In genomic region chr5:111738118-111738517, GRCh38 we compare ENCODE assay signal across 30 cellular contexts. TPM values are rescaled to one million over a fixed set of nuclear protein-coding genes. Genes with fewer than 3 reads are reported as not detected.
A peak's percentile ranks its signal among the peaks of the same experiment; 100 is the strongest.
DNase-seq lines count a peak whose midpoint lies in the region; ATAC-seq, FAIRE-seq and TF ChIP-seq lines count a peak whose summit lies in the region.
"Had no signal": no experiment of that assay in that cellular context is flagged by ENCODE, and none has a peak within 500 bp of the region (broad histone marks: within the 10 kb centered on the region; RNA-seq: fewer than 3 reads in every experiment).

No MANE protein-coding gene starts in this region.

- peaks cover 3% of the 10 kb centered on the region for H3K27me3 Mint-ChIP-seq in glutamatergic neuron (ENCODE audit: unreplicated experiment)
- H3K27me3 Mint-ChIP-seq: stimulated activated memory B cell treated with anti-CD40 and anti-IgM and Interleukin-4, amounts not matched to agents 10 μg/mL and 1 μg/mL and 100 μg/mL, for 72 hours had no signal

- H3K79me2 ChIP-seq in DND-41 (ENCODE audit: insufficient read depth, low read length), result peaks cover 100% of the 10 kb centered on the region
- H3K79me2 ChIP-seq in parathyroid adenoma, result no peaks in the 10 kb centered on the region

- no peak overlapping the region for H2AFZ ChIP-seq in DND-41 (ENCODE audit: low read depth, low read length)
- no peak overlapping the region for H2AFZ ChIP-seq in parathyroid adenoma
- H2AFZ ChIP-seq: neural progenitor cell had no signal

- TF ChIP-seq POLR2A in erythroblast (IDR thresholded peaks at IDR 0.05; ENCODE audit: low read length), result no peak

- peak; percentile 49 for FAIRE-seq in RCC 7860 (lab: Jason Lieb, UNC)
- FAIRE-seq: A549, GM12891 had no signal

- H3K27me3 ChIP-seq in DND-41 (ENCODE audit: insufficient read depth, low read length, poor library complexity) (no peaks in the 10 kb centered on the region), parathyroid adenoma (ENCODE audit: control insufficient read depth, insufficient read depth, low read length) (no peaks in the 10 kb centered on the region)
- H3K27me3 ChIP-seq: BLaER1, breast epithelium, colonic mucosa, esophagus squamous epithelium, neural progenitor cell, vagina had no signal

- H3K9ac ChIP-seq in DND-41 (ENCODE audit: low read depth, low read length) (no peak overlapping the region), parathyroid adenoma (no peak overlapping the region)
- H3K9ac ChIP-seq: BLaER1, neural progenitor cell had no signal

- H3K4me1 ChIP-seq in DND-41 (ENCODE audit: insufficient read depth, low read length) (peaks cover 50% of the 10 kb centered on the region), parathyroid adenoma (peaks cover 31% of the 10 kb centered on the region)
- H3K4me1 ChIP-seq: breast epithelium, Caco-2 had no signal

- H3K4me3 ChIP-seq in DND-41 (ENCODE audit: low read depth in 1 of 2, low read length in 2 of 2) (no peak overlapping the region), parathyroid adenoma (ENCODE audit: low read depth, low read length) (no peak overlapping the region)
- H3K4me3 ChIP-seq: A549, BLaER1, breast epithelium, colonic mucosa, esophagus squamous epithelium, lower lobe of right lung, neural progenitor cell, psoas muscle, vagina had no signal

- H3K9me3 ChIP-seq in DND-41 (ENCODE audit: insufficient read depth, low read length, severe bottlenecking) (no peaks in the 10 kb centered on the region), parathyroid adenoma (ENCODE audit: control insufficient read depth, low read length) (no peaks in the 10 kb centered on the region)
- H3K9me3 ChIP-seq: A549, BLaER1, breast epithelium, Caco-2, colonic mucosa, esophagus squamous epithelium, lower lobe of right lung, psoas muscle, vagina had no signal

- DNase-seq in DND-41 (no peak), RCC 7860 (ENCODE audit: low spot score) (peak; percentile 18), glutamatergic neuron (no peak), ACHN (no peak), erythroblast (lab: John Stamatoyannopoulos, UW) (no peak), DMS53 (lab: John Stamatoyannopoulos, UW) (no peak)
- no peak for DNase-seq in stimulated activated CD4-positive, alpha-beta T cell treated with anti-CD3 and anti-CD28 coated beads, Interleukin-4, amount 100 ng/mL, for 4 hours
- DNase-seq: activated CD4-positive, alpha-beta T cell treated with anti-CD3 and anti-CD28 coated beads for 4 hours; activated naive CD4-positive, alpha-beta T cell; activated T-cell treated with anti-CD3 and anti-CD28 coated beads, Interleukin-2, amount 50 U/mL, for 4 hours; Caco-2; colonic mucosa; esophagus squamous epithelium; islet precursor cell; lower lobe of right lung; NCI-H1048; NCI-H1694 treated with DMSO at 0.1 percent for 48 hours; NCI-H2171; NCI-H526; psoas muscle; stimulated activated CD4-positive, alpha-beta T cell treated with anti-CD3 and anti-CD28 coated beads, Interleukin-2, amount 100 ng/mL, for 48 hours; T-helper 17 cell had no signal

- no peaks in the 10 kb centered on the region for H3K36me3 Mint-ChIP-seq in glutamatergic neuron (ENCODE audit: unreplicated experiment)
- H3K36me3 Mint-ChIP-seq: stimulated activated memory B cell treated with anti-CD40 and anti-IgM and Interleukin-4, amounts not matched to agents 10 μg/mL and 1 μg/mL and 100 μg/mL, for 72 hours had no signal

- H3K27ac ChIP-seq in DND-41 (ENCODE audit: low read length) (peak overlapping the region; percentile 17), parathyroid adenoma (peak overlapping the region; percentile 37)
- H3K27ac ChIP-seq: A549, BLaER1, breast epithelium, colonic mucosa, esophagus squamous epithelium, lower lobe of right lung, neural progenitor cell, vagina had no signal

- in situ Hi-C loops in ACHN (cut with HindIII; ENCODE audit: low pct_ligation_motif_present, low pct_unique_long_range_greater_than_20kb, low sequenced_read_pairs), result no loop called here

- H3K4me2 ChIP-seq in DND-41 (ENCODE audit: insufficient read depth, low read length) (no peak overlapping the region), parathyroid adenoma (ENCODE audit: low read length) (no peak overlapping the region)
- H3K4me2 ChIP-seq: A549, BLaER1, neural progenitor cell had no signal

- H4K20me1 ChIP-seq in DND-41 (ENCODE audit: insufficient read depth, low read length), result peaks cover 14% of the 10 kb centered on the region; the same call in 1 of the 2 replicates

- peak overlapping the region; percentile 68 for H3K4me3 Mint-ChIP-seq in glutamatergic neuron (ENCODE audit: unreplicated experiment)
- H3K4me3 Mint-ChIP-seq: activated T-cell treated with anti-CD3 and anti-CD28 coated beads, Interleukin-2, amount 50 U/mL, for 4 hours; neural progenitor cell; stimulated activated memory B cell treated with anti-CD40 and anti-IgM and Interleukin-4, amounts not matched to agents 10 μg/mL and 1 μg/mL and 100 μg/mL, for 72 hours; T-helper 17 cell had no signal

- peak overlapping the region; percentile 94 for H3K27ac Mint-ChIP-seq in glutamatergic neuron (ENCODE audit: unreplicated experiment)
- H3K27ac Mint-ChIP-seq: neural progenitor cell; stimulated activated memory B cell treated with anti-CD40 and anti-IgM and Interleukin-4, amounts not matched to agents 10 μg/mL and 1 μg/mL and 100 μg/mL, for 72 hours; T-helper 17 cell had no signal

- H3K36me3 ChIP-seq in DND-41 (ENCODE audit: insufficient read depth, low read length) (peaks cover 60% of the 10 kb centered on the region), parathyroid adenoma (ENCODE audit: control insufficient read depth, insufficient read depth, low read length) (no peaks in the 10 kb centered on the region)
- H3K36me3 ChIP-seq: breast epithelium, colonic mucosa, esophagus squamous epithelium, lower lobe of right lung, neural progenitor cell, vagina had no signal

- peaks cover 71% of the 10 kb centered on the region for H3K4me1 Mint-ChIP-seq in glutamatergic neuron (ENCODE audit: low read depth, unreplicated experiment)
- H3K4me1 Mint-ChIP-seq: stimulated activated memory B cell treated with anti-CD40 and anti-IgM and Interleukin-4, amounts not matched to agents 10 μg/mL and 1 μg/mL and 100 μg/mL, for 72 hours had no signal

- no peaks in the 10 kb centered on the region for H3K9me3 Mint-ChIP-seq in glutamatergic neuron (ENCODE audit: unreplicated experiment)
- H3K9me3 Mint-ChIP-seq: activated T-cell treated with anti-CD3 and anti-CD28 coated beads, Interleukin-2, amount 50 U/mL, for 4 hours; neural progenitor cell; stimulated activated memory B cell treated with anti-CD40 and anti-IgM and Interleukin-4, amounts not matched to agents 10 μg/mL and 1 μg/mL and 100 μg/mL, for 72 hours had no signal

- TF ChIP-seq CTCF in DND-41 (IDR thresholded peaks at IDR 0.05; ENCODE audit: borderline replicate concordance, extremely low read depth, low read length, poor library complexity, severe bottlenecking), result no peak
- TF ChIP-seq CTCF in glutamatergic neuron (IDR thresholded peaks at IDR 0.05; ENCODE audit: partially characterized antibody, unreplicated experiment), result no peak
- no peak for TF ChIP-seq CTCF in parathyroid adenoma (IDR thresholded peaks at IDR 0.05)

- ATAC-seq in DND-41 (ENCODE audit: insufficient read depth, low read depth), result no peak
- ATAC-seq: A549; activated T-cell treated with anti-CD3 and anti-CD28 coated beads, Interleukin-2, amount 50 U/mL, for 4 hours; lower lobe of right lung; psoas muscle; stimulated activated memory B cell treated with anti-CD40 and anti-IgM and Interleukin-4, amounts not matched to agents 10 μg/mL and 1 μg/mL and 100 μg/mL, for 72 hours; T-helper 17 cell had no signal

RNA-seq across cellular contexts. Expression of gene NREP, which starts 18.9 kb away (rescaled TPM):
- 904 TPM for total RNA-seq in glutamatergic neuron (ENCODE audit: unreplicated experiment)
